21 cellular contexts compared by ENCODE assay signal in the genomic region with DNA sequence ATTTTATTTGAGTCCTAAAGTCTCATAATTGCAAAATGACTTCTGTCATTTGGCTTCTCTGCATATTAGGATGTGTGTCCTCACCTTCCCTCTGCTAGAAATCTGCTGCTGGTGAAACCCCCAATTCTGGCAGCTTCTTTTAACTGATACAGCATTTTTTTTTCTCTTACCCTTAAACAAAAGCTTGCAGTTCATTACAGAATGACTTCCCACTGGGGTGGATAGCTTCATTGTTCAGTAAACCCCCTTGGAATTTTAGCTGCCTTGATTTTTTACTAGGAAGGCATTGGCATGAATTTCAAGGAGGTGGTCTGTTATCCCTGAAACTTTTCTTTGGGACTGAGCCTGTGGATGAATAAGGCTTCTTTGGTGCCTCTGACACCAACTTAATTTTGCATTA.
"Had no signal": no experiment of that assay in that cellular context is flagged by ENCODE, and none has a peak within 500 bp of the region (broad histone marks: within the 10 kb centered on the region; RNA-seq: fewer than 3 reads in every experiment).

No MANE protein-coding gene starts in this region.

- ATAC-seq: left cardiac atrium; stimulated activated naive B cell treated with anti-CD40 and anti-IgM and Interleukin-4, amounts not matched to agents 10 μg/mL and 1 μg/mL and 100 μg/mL, for 72 hours had no signal

- H3K4me1 ChIP-seq: testis, uterus had no signal

- H3K27ac ChIP-seq: sigmoid colon, testis, uterus had no signal

- H3K36me3 ChIP-seq: uterus had no signal

- H3K9me3 ChIP-seq: sigmoid colon, testis, uterus had no signal

- H3K27me3 Mint-ChIP-seq: activated naive CD4-positive, alpha-beta T cell treated with anti-CD3 and anti-CD28 coated beads, Interleukin-2, amount 10 ng/mL, durations not matched to agents 7 days and 5 days; memory B cell; stimulated activated naive B cell treated with anti-CD40 and anti-IgM and Interleukin-4, amounts not matched to agents 10 μg/mL and 1 μg/mL and 100 μg/mL, for 72 hours had no signal

- H3K27me3 ChIP-seq: sigmoid colon, testis, uterus had no signal

- H3K4me3 Mint-ChIP-seq: activated naive CD4-positive, alpha-beta T cell treated with anti-CD3 and anti-CD28 coated beads, Interleukin-2, amount 10 ng/mL, durations not matched to agents 7 days and 5 days; memory B cell; nephron; stimulated activated naive B cell treated with anti-CD40 and anti-IgM and Interleukin-4, amounts not matched to agents 10 μg/mL and 1 μg/mL and 100 μg/mL, for 72 hours; T-helper 1 cell treated with Interleukin-12 subunit alpha and Interleukin-12 subunit beta and Interleukin-4 antibody, amounts not matched to agents 30 μg/mL and 1 μg/mL, for 36 hours had no signal

- FAIRE-seq: endometrium, islet of Langerhans had no signal

- H3K4me3 ChIP-seq: sigmoid colon, testis, uterus had no signal

- H3K4me1 Mint-ChIP-seq: activated naive CD4-positive, alpha-beta T cell treated with anti-CD3 and anti-CD28 coated beads, Interleukin-2, amount 10 ng/mL, durations not matched to agents 7 days and 5 days; nephron had no signal

- H3K9me3 Mint-ChIP-seq: activated naive CD4-positive, alpha-beta T cell treated with anti-CD3 and anti-CD28 coated beads, Interleukin-2, amount 10 ng/mL, durations not matched to agents 7 days and 5 days; memory B cell; nephron; stimulated activated naive B cell treated with anti-CD40 and anti-IgM and Interleukin-4, amounts not matched to agents 10 μg/mL and 1 μg/mL and 100 μg/mL, for 72 hours; T-helper 1 cell treated with Interleukin-12 subunit alpha and Interleukin-12 subunit beta and Interleukin-4 antibody, amounts not matched to agents 30 μg/mL and 1 μg/mL, for 36 hours had no signal

- H3K27ac Mint-ChIP-seq: activated naive CD4-positive, alpha-beta T cell treated with anti-CD3 and anti-CD28 coated beads, Interleukin-2, amount 10 ng/mL, durations not matched to agents 7 days and 5 days; memory B cell; nephron; stimulated activated naive B cell treated with anti-CD40 and anti-IgM and Interleukin-4, amounts not matched to agents 10 μg/mL and 1 μg/mL and 100 μg/mL, for 72 hours; T-helper 1 cell treated with Interleukin-12 subunit alpha and Interleukin-12 subunit beta and Interleukin-4 antibody, amounts not matched to agents 30 μg/mL and 1 μg/mL, for 36 hours had no signal

- DNase-seq: activated CD4-positive, alpha-beta T cell treated with anti-CD3 and anti-CD28 coated beads for 4 hours; activated CD4-positive, alpha-beta T cell treated with anti-CD3 and anti-CD28 coated beads, Interleukin-2, amount 50 U/mL, for 48 hours; activated CD4-positive, CD25-positive, alpha-beta regulatory T cell; activated effector memory CD4-positive, alpha-beta T cell treated with Interleukin-2 at 50 U/mL for 16 hours; activated naive CD4-positive, alpha-beta T cell treated with anti-CD3 and anti-CD28 coated beads, Interleukin-2, amount 10 ng/mL, durations not matched to agents 7 days and 5 days; activated T-cell treated with anti-CD3 and anti-CD28 coated beads, Interleukin-2, amount 50 U/mL, for 48 hours; effector CD4-positive, alpha-beta T cell; left cardiac atrium; occipital lobe; sigmoid colon; stimulated activated CD4-positive, alpha-beta T cell treated with anti-CD3 and anti-CD28 coated beads, Interleukin-2, amount 100 ng/mL, for 48 hours; stimulated activated CD8-positive, alpha-beta memory T cell treated with anti-CD3 and anti-CD28 coated beads, Interleukin-4, amount 100 ng/mL, for 48 hours; stimulated activated naive B cell treated with anti-CD40 and anti-IgM and Interleukin-4, amounts not matched to agents 10 μg/mL and 1 μg/mL and 100 μg/mL, for 72 hours; testis; trophoblast cell; uterus had no signal
